In genomic region chr3:100361897-100362296, GRCh38 we compare ENCODE assay signal across 22 cellular contexts. TPM values are rescaled to one million over a fixed set of nuclear protein-coding genes. Genes with fewer than 3 reads are reported as not detected.
DNase-seq lines count a peak whose midpoint lies in the region; ATAC-seq, FAIRE-seq and TF ChIP-seq lines count a peak whose summit lies in the region.
"Had no signal": no experiment of that assay in that cellular context is flagged by ENCODE, and none has a peak within 500 bp of the region (broad histone marks: within the 10 kb centered on the region; RNA-seq: fewer than 3 reads in every experiment).

No MANE protein-coding gene starts in this region.

- peaks cover 0 to 3% of the 10 kb centered on the region in 2 donors for H3K9me3 ChIP-seq in breast epithelium
- no peaks in the 10 kb centered on the region; the same call in 1 of the 2 replicates for H3K9me3 ChIP-seq in PC-9 (ENCODE audit: insufficient read depth, low read depth)
- H3K9me3 ChIP-seq: HAP-1 had no signal

- H3K27ac ChIP-seq in breast epithelium (no peak overlapping the region), PC-9 (peak overlapping the region; percentile 38)
- H3K27ac ChIP-seq: GM23248 had no signal

- DNase-seq in MCF 10A (ENCODE audit: unreplicated experiment) (peak; percentile 4), breast epithelium (ENCODE audit: low spot score in 2 of 2) (no peak), PC-9 (no peak), left lobe of liver (ENCODE audit: low spot score) (peak; percentile 55), urothelium cell line (ENCODE audit: low spot score) (no peak), NCI-H1436 treated with DMSO at 0.1 percent for 48 hours (lab: John Stamatoyannopoulos, UW) (no peak)
- DNase-seq: C1 segment of cervical spinal cord; CD4-positive, CD25-positive, alpha-beta regulatory T cell; CD8-positive, alpha-beta memory T cell; COR-L47; DMS 273 treated with DMSO at 0.1 percent for 48 hours; DMS53; DND-41; EL; GM23248 had no signal

- H3K9me3 Mint-ChIP-seq in MCF 10A (ENCODE audit: unreplicated experiment), result no peaks in the 10 kb centered on the region
- H3K9me3 Mint-ChIP-seq in stimulated activated memory B cell treated with anti-CD40 and anti-IgM and Interleukin-4, amounts not matched to agents 10 μg/mL and 1 μg/mL and 100 μg/mL, for 72 hours, result peaks cover 3% of the 10 kb centered on the region

- BruUV-seq in MCF 10A (replicated peaks; lab: Mats Ljungman, UMichigan) (no TSS peak), PC-9 (replicated peaks; lab: Mats Ljungman, UMichigan) (no TSS peak)

- H3K27ac Mint-ChIP-seq in MCF 10A (ENCODE audit: low read depth, unreplicated experiment), result no peak overlapping the region
- no peak overlapping the region for H3K27ac Mint-ChIP-seq in stimulated activated memory B cell treated with anti-CD40 and anti-IgM and Interleukin-4, amounts not matched to agents 10 μg/mL and 1 μg/mL and 100 μg/mL, for 72 hours
- H3K27ac Mint-ChIP-seq: B cell, IgD-negative memory B cell had no signal

- FAIRE-seq in urothelium cell line (lab: Jason Lieb, UNC), result peak; percentile 62
- FAIRE-seq: GM12878, HTR-8/SVneo had no signal

- intact Hi-C loops in MCF 10A (cut with micrococcal nuclease), result no loop called here
- intact Hi-C loops in breast epithelium (cut with DNase I; ENCODE audit: low total_unique reads), result no loop called here
- intact Hi-C loops in PC-9 (cut with micrococcal nuclease; ENCODE audit: unreplicated experiment), result no loop called here

- H4K20me1 ChIP-seq in PC-9 (ENCODE audit: insufficient read depth), result no peaks in the 10 kb centered on the region

- H3K4me3 ChIP-seq in breast epithelium (no peak overlapping the region), PC-9 (no peak overlapping the region)
- H3K4me3 ChIP-seq: GM12878, GM23248, HAP-1 had no signal

- H3K36me3 Mint-ChIP-seq in MCF 10A (ENCODE audit: insufficient read depth, unreplicated experiment), result peaks cover 74% of the 10 kb centered on the region
- peaks cover 75% of the 10 kb centered on the region for H3K36me3 Mint-ChIP-seq in stimulated activated memory B cell treated with anti-CD40 and anti-IgM and Interleukin-4, amounts not matched to agents 10 μg/mL and 1 μg/mL and 100 μg/mL, for 72 hours

- H3K9me2 ChIP-seq in PC-9 (ENCODE audit: insufficient read depth), result no peaks in the 10 kb centered on the region

- no peaks in the 10 kb centered on the region for H3K27me3 Mint-ChIP-seq in MCF 10A (ENCODE audit: insufficient read depth, unreplicated experiment)
- H3K27me3 Mint-ChIP-seq in stimulated activated memory B cell treated with anti-CD40 and anti-IgM and Interleukin-4, amounts not matched to agents 10 μg/mL and 1 μg/mL and 100 μg/mL, for 72 hours, result no peaks in the 10 kb centered on the region
- H3K27me3 Mint-ChIP-seq: B cell; CD4-positive, CD25-positive, alpha-beta regulatory T cell; CD8-positive, alpha-beta memory T cell; IgD-negative memory B cell had no signal

- no peak for TF ChIP-seq CTCF in MCF 10A (IDR thresholded peaks at IDR 0.05; ENCODE audit: unreplicated experiment)
- TF ChIP-seq CTCF in breast epithelium (IDR thresholded peaks at IDR 0.05), result no peak
- no peak for TF ChIP-seq CTCF in PC-9 (conservative IDR thresholded peaks at IDR 0.05)

- no peak for TF ChIP-seq POLR2A in breast epithelium (IDR thresholded peaks at IDR 0.05)

- H3K4me1 ChIP-seq in breast epithelium, result no peaks in the 10 kb centered on the region
- peaks cover 17% of the 10 kb centered on the region for H3K4me1 ChIP-seq in PC-9 (replicated peaks; ENCODE audit: insufficient read depth)
- H3K4me1 ChIP-seq: HAP-1 had no signal

- POLR2A ChIA-PET in MCF 10A (lab: Yijun Ruan, JAX), result interaction anchor here (0.7 to 1.7 kb wide), 3 partner anchors 8 to 29 kb away, joined by 3 to 4 read pairs (median 3); no protein-coding TSS in a partner anchor
- POLR2A ChIA-PET in PC-9 (lab: Charles Lee; ENCODE audit: unreplicated experiment), result interaction anchor here (0.6 kb wide), 1 partner anchor 63 kb away, joined by 4 read pairs; no protein-coding TSS in a partner anchor

- H3F3A ChIP-seq in PC-9 (ENCODE audit: insufficient read depth, low read depth), result peaks cover 41% of the 10 kb centered on the region

- H3K27me3 ChIP-seq in breast epithelium, result no peaks in the 10 kb centered on the region
- H3K27me3 ChIP-seq in PC-9 (ENCODE audit: insufficient read depth, low read depth), result no peaks in the 10 kb centered on the region

- H3K4me2 ChIP-seq in PC-9, result peak overlapping the region; percentile 26; the same call in 1 of the 2 replicates

- H3K36me3 ChIP-seq in breast epithelium (peaks cover 10% of the 10 kb centered on the region), PC-9 (ENCODE audit: low read depth) (peaks cover 58% of the 10 kb centered on the region)

- no peak overlapping the region for H3K4me3 Mint-ChIP-seq in MCF 10A (ENCODE audit: unreplicated experiment)
- no peak overlapping the region for H3K4me3 Mint-ChIP-seq in stimulated activated memory B cell treated with anti-CD40 and anti-IgM and Interleukin-4, amounts not matched to agents 10 μg/mL and 1 μg/mL and 100 μg/mL, for 72 hours
- H3K4me3 Mint-ChIP-seq: B cell; CD4-positive, CD25-positive, alpha-beta regulatory T cell; CD8-positive, alpha-beta memory T cell; IgD-negative memory B cell had no signal

- H3K79me2 ChIP-seq in PC-9 (ENCODE audit: low read depth), result no peaks in the 10 kb centered on the region

- peaks cover 5% of the 10 kb centered on the region for H3K4me1 Mint-ChIP-seq in MCF 10A (ENCODE audit: insufficient read depth, unreplicated experiment)
- no peaks in the 10 kb centered on the region for H3K4me1 Mint-ChIP-seq in stimulated activated memory B cell treated with anti-CD40 and anti-IgM and Interleukin-4, amounts not matched to agents 10 μg/mL and 1 μg/mL and 100 μg/mL, for 72 hours
- H3K4me1 Mint-ChIP-seq: B cell; CD8-positive, alpha-beta memory T cell; IgD-negative memory B cell had no signal

- CTCF ChIA-PET in MCF 10A (lab: Yijun Ruan, JAX) (interaction anchor here (0.7 to 1.2 kb wide), 2 partner anchors 18 to 531 kb away, joined by 3 read pairs; no protein-coding TSS in a partner anchor), PC-9 (lab: Charles Lee) (no interaction called here)

- H2AFZ ChIP-seq in PC-9, result no peak overlapping the region
- H2AFZ ChIP-seq: GM23248 had no signal

- ATAC-seq in left lobe of liver (peak; percentile 52), HG02798 (IDR thresholded peaks at IDR 0.05; ENCODE audit: poor library complexity, unreplicated experiment) (no peak)
- no peak for ATAC-seq in stimulated activated memory B cell treated with anti-CD40 and anti-IgM and Interleukin-4, amounts not matched to agents 10 μg/mL and 1 μg/mL and 100 μg/mL, for 72 hours
- ATAC-seq: GM12878 had no signal

RNA-seq across cellular contexts. Expression of gene NIT2, which starts 27.3 kb away (rescaled TPM):
- total RNA-seq in MCF 10A (2022) (37.0 and 42.6 TPM in 2 replicates), breast epithelium (10 to 100 TPM; 42.1 to 66.9 (median 43.3) TPM), PC-9 (2021) (91.0 and 115 TPM in 2 replicates), left lobe of liver (135 TPM)

RNA-seq across cellular contexts. Expression of gene TOMM70, which starts 39.0 kb away (rescaled TPM):
- total RNA-seq in MCF 10A (2022) (55.1 and 58.2 TPM in 2 replicates), breast epithelium (10 to 100 TPM; 47.9 to 59.7 (median 50.5) TPM), PC-9 (2021) (63.7 and 65.2 TPM in 2 replicates), left lobe of liver (27.3 TPM)

RNA-seq across cellular contexts. Expression of gene LNP1, which starts 39.4 kb away (rescaled TPM):
- 1.2 and 1.7 TPM in 2 replicates for total RNA-seq in MCF 10A (2022)
- total RNA-seq in breast epithelium, result 1 to 10 TPM; 2.6 to 3.3 (median 2.7) TPM
- total RNA-seq in PC-9 (2021), result 4.8 TPM in 2 replicates
- 2.1 TPM for total RNA-seq in left lobe of liver

Comparison
In these comparisons a context has a peak if more than half of its experiments do, and no peak if none do; other contexts are left out.
1. DNase-seq: peak in MCF 10A (single experiment) and left lobe of liver (single experiment); none in breast epithelium (0 of 2), PC-9 (0 of 2), urothelium cell line (single experiment) and NCI-H1436 treated with DMSO at 0.1 percent for 48 hours (single experiment).